30 cellular contexts compared by ENCODE assay signal in the genomic region with DNA sequence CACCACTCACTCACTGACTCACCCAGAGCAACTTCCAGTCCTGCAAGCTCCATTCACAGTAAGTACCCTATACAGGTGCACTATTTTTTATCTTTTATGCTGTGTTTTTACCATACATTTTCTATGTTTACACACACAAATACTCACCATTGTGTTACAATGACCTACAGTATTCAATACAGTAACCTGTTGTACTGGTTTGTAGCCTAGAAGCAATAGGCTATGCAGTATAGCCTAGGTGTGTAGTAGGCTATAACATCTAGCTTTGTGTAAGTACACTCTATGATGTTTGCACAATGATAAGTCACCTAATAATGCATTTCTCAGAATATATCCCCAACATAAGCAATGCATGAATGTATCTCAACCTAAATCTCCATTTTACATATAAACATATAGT.
"Had no signal": no experiment of that assay in that cellular context is flagged by ENCODE, and none has a peak within 500 bp of the region (broad histone marks: within the 10 kb centered on the region; RNA-seq: fewer than 3 reads in every experiment).

No MANE protein-coding gene starts in this region.

- H3K27me3 ChIP-seq: ascending aorta, body of pancreas, Peyer's patch had no signal

- H3K27me3 Mint-ChIP-seq: activated naive CD8-positive, alpha-beta T cell treated with anti-CD3 and anti-CD28 coated beads, Interleukin-2, amount 50 U/mL, for 24 hours; activated T-cell treated with anti-CD3 and anti-CD28 coated beads, Interleukin-2, amount 50 U/mL, for 24 hours; T-helper 17 cell had no signal

- H3K4me3 ChIP-seq: ascending aorta, body of pancreas, cardiac muscle cell, Peyer's patch had no signal

- H3K36me3 ChIP-seq: ascending aorta, cardiac muscle cell, Peyer's patch had no signal

- H3K27ac Mint-ChIP-seq: activated CD8-positive, alpha-beta T cell treated with anti-CD3 and anti-CD28 coated beads, Interleukin-2, amount 10 ng/mL, durations not matched to agents 7 days and 5 days; activated naive CD4-positive, alpha-beta T cell treated with anti-CD3 and anti-CD28 coated beads, Interleukin-2, amount 50 U/mL, for 72 hours; activated naive CD8-positive, alpha-beta T cell treated with anti-CD3 and anti-CD28 coated beads, Interleukin-2, amount 50 U/mL, for 24 hours; activated T-cell treated with anti-CD3 and anti-CD28 coated beads, Interleukin-2, amount 50 U/mL, for 24 hours; activated T-helper 1 cell treated with anti-CD3 and anti-CD28 coated beads, Interleukin-12 subunit alpha, Interleukin-12 subunit beta, Interleukin-2, Interleukin-4 antibody, amounts not matched to agents 30 ng/mL and 10 ng/mL and 1 ng/mL, durations not matched to agents 14 hours and 24 hours and 36 hours; T-helper 17 cell; WTC11 had no signal

- H3K4me1 ChIP-seq: ascending aorta, body of pancreas, Peyer's patch had no signal

- ATAC-seq: activated CD8-positive, alpha-beta T cell treated with anti-CD3 and anti-CD28 coated beads, Interleukin-2, amount 10 ng/mL, durations not matched to agents 7 days and 5 days; activated naive CD4-positive, alpha-beta T cell treated with anti-CD3 and anti-CD28 coated beads, Interleukin-2, amount 50 U/mL, for 72 hours; activated naive CD8-positive, alpha-beta T cell treated with anti-CD3 and anti-CD28 coated beads, Interleukin-2, amount 50 U/mL, for 24 hours; body of pancreas; T-helper 17 cell; WTC11 had no signal

- H3K4me3 Mint-ChIP-seq: activated CD8-positive, alpha-beta T cell treated with anti-CD3 and anti-CD28 coated beads, Interleukin-2, amount 10 ng/mL, durations not matched to agents 7 days and 5 days; activated naive CD8-positive, alpha-beta T cell treated with anti-CD3 and anti-CD28 coated beads, Interleukin-2, amount 50 U/mL, for 24 hours; activated T-cell treated with anti-CD3 and anti-CD28 coated beads, Interleukin-2, amount 50 U/mL, for 24 hours; activated T-helper 1 cell treated with anti-CD3 and anti-CD28 coated beads, Interleukin-12 subunit alpha, Interleukin-12 subunit beta, Interleukin-2, Interleukin-4 antibody, amounts not matched to agents 30 ng/mL and 10 ng/mL and 1 ng/mL, durations not matched to agents 14 hours and 24 hours and 36 hours; T-helper 17 cell; WTC11 had no signal

- H3K9me3 ChIP-seq: ascending aorta, body of pancreas, Peyer's patch had no signal

- H3K4me1 Mint-ChIP-seq: activated naive CD8-positive, alpha-beta T cell treated with anti-CD3 and anti-CD28 coated beads, Interleukin-2, amount 50 U/mL, for 24 hours; T-helper 17 cell; WTC11 had no signal

- H3K27ac ChIP-seq: ascending aorta, body of pancreas, cardiac muscle cell, Peyer's patch, RWPE1 had no signal

- H3K36me3 Mint-ChIP-seq: activated naive CD4-positive, alpha-beta T cell treated with anti-CD3 and anti-CD28 coated beads, Interleukin-2, amount 50 U/mL, for 72 hours; WTC11 had no signal

- DNase-seq: activated CD4-positive, alpha-beta T cell treated with anti-CD3 and anti-CD28 coated beads for 48 hours; activated CD4-positive, alpha-beta T cell treated with anti-CD3 and anti-CD28 coated beads, Interleukin-2, amount 50 U/mL, for 4 hours; activated CD4-positive, CD25-positive, alpha-beta regulatory T cell treated with anti-CD3 and anti-CD28 coated beads, Interleukin-2, amount 50 U/mL, for 72 hours; activated CD8-positive, alpha-beta T cell treated with anti-CD3 and anti-CD28 coated beads, Interleukin-2, amount 10 ng/mL, durations not matched to agents 7 days and 5 days; activated effector memory CD4-positive, alpha-beta T cell treated with Interleukin-2 at 50 U/mL for 16 hours; activated naive CD4-positive, alpha-beta T cell treated with Interleukin-2 at 50 U/mL for 16 hours; activated naive CD8-positive, alpha-beta T cell treated with anti-CD3 and anti-CD28 coated beads, Interleukin-2, amount 50 U/mL, for 24 hours; activated T-cell treated with anti-CD3 and anti-CD28 coated beads, Interleukin-2, amount 50 U/mL, for 24 hours; amniotic stem cell; body of pancreas; NCI-H1105 treated with DMSO at 0.1 percent for 48 hours; NCI-H1436 treated with DMSO at 0.1 percent for 48 hours; NCI-H187; NCI-H2081; NCI-H2171; NCI-H2227 treated with DMSO at 0.1 percent for 48 hours; NCI-H446 treated with DMSO at 0.1 percent for 48 hours; NCI-H524 treated with DMSO at 0.1 percent for 48 hours; NCI-H82; OCI-M1; Peyer's patch; SHP77; T-helper 17 cell; T-helper 9 cell had no signal

- H3K9me3 Mint-ChIP-seq: activated naive CD4-positive, alpha-beta T cell treated with anti-CD3 and anti-CD28 coated beads, Interleukin-2, amount 50 U/mL, for 72 hours; activated naive CD8-positive, alpha-beta T cell treated with anti-CD3 and anti-CD28 coated beads, Interleukin-2, amount 50 U/mL, for 24 hours; activated T-helper 1 cell treated with anti-CD3 and anti-CD28 coated beads, Interleukin-12 subunit alpha, Interleukin-12 subunit beta, Interleukin-2, Interleukin-4 antibody, amounts not matched to agents 30 ng/mL and 10 ng/mL and 1 ng/mL, durations not matched to agents 14 hours and 24 hours and 36 hours had no signal
